ENCODE assay signal across 1 cellular context in the genomic region with DNA sequence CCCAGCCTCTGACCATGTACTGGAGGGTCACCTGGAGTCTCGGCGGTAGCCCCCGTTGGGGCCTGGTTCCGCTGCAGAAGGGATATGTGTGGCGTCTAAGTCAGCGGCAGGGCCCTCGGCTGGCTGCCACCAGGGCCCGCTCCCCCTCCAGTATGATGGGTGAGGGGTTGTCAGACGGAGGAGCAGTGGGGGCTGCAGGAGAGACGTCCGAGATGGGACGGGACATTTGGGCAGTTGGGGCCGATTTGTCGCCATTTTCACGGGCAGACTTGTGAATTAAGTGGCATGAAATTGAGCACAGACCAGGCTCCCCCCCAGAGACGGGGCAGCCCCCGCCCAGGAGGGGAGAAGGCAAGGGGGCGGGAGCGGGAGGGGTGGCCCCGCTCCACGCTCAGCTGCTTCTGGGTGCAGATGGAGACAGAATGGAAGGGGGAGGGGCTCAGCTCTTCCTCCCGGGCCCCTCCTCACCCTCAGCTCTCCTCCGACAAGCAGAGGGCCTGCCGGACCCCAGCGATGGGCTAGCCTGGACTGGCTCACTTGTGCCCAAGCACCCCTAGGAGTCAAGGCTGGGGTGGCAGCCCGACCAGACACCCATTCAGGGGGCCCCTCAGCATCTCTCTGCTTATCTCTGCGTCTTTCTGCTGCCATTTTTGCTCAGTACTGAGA.
TF ChIP-seq lines count a peak whose summit lies in the region.

No MANE protein-coding gene starts in this region.

TF ChIP-seq in GM23338, 12 proteins besides CTCF, POLR2A, EP300 and RAD21:
- TF ChIP-seq, protein P1, sequence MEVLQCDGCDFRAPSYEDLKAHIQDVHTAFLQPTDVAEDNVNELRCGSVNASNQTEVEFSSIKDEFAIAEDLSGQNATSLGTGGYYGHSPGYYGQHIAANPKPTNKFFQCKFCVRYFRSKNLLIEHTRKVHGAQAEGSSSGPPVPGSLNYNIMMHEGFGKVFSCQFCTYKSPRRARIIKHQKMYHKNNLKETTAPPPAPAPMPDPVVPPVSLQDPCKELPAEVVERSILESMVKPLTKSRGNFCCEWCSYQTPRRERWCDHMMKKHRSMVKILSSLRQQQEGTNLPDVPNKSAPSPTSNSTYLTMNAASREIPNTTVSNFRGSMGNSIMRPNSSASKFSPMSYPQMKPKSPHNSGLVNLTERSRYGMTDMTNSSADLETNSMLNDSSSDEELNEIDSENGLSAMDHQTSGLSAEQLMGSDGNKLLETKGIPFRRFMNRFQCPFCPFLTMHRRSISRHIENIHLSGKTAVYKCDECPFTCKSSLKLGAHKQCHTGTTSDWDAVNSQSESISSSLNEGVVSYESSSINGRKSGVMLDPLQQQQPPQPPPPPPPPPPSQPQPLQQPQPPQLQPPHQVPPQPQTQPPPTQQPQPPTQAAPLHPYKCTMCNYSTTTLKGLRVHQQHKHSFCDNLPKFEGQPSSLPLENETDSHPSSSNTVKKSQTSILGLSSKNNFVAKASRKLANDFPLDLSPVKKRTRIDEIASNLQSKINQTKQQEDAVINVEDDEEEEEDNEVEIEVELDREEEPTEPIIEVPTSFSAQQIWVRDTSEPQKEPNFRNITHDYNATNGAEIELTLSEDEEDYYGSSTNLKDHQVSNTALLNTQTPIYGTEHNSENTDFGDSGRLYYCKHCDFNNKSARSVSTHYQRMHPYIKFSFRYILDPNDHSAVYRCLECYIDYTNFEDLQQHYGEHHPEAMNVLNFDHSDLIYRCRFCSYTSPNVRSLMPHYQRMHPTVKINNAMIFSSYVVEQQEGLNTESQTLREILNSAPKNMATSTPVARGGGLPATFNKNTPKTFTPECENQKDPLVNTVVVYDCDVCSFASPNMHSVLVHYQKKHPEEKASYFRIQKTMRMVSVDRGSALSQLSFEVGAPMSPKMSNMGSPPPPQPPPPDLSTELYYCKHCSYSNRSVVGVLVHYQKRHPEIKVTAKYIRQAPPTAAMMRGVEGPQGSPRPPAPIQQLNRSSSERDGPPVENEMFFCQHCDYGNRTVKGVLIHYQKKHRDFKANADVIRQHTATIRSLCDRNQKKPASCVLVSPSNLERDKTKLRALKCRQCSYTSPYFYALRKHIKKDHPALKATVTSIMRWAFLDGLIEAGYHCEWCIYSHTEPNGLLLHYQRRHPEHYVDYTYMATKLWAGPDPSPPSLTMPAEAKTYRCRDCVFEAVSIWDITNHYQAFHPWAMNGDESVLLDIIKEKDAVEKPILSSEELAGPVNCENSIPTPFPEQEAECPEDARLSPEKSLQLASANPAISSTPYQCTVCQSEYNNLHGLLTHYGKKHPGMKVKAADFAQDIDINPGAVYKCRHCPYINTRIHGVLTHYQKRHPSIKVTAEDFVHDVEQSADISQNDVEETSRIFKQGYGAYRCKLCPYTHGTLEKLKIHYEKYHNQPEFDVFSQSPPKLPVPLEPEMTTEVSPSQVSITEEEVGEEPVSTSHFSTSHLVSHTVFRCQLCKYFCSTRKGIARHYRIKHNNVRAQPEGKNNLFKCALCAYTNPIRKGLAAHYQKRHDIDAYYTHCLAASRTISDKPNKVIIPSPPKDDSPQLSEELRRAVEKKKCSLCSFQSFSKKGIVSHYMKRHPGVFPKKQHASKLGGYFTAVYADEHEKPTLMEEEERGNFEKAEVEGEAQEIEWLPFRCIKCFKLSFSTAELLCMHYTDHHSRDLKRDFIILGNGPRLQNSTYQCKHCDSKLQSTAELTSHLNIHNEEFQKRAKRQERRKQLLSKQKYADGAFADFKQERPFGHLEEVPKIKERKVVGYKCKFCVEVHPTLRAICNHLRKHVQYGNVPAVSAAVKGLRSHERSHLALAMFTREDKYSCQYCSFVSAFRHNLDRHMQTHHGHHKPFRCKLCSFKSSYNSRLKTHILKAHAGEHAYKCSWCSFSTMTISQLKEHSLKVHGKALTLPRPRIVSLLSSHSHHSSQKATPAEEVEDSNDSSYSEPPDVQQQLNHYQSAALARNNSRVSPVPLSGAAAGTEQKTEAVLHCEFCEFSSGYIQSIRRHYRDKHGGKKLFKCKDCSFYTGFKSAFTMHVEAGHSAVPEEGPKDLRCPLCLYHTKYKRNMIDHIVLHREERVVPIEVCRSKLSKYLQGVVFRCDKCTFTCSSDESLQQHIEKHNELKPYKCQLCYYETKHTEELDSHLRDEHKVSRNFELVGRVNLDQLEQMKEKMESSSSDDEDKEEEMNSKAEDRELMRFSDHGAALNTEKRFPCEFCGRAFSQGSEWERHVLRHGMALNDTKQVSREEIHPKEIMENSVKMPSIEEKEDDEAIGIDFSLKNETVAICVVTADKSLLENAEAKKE (CRISPR knock-in tag; IDR thresholded peaks at IDR 0.05), result no peak
- TF ChIP-seq CREB1 (CRISPR knock-in tag; IDR thresholded peaks at IDR 0.05; ENCODE audit: low read depth), result no peak
- no peak for TF ChIP-seq STAT1 (IDR thresholded peaks at IDR 0.05; ENCODE audit: unreplicated experiment)
- no peak for TF ChIP-seq JUNB (IDR thresholded peaks at IDR 0.05; ENCODE audit: unreplicated experiment)
- TF ChIP-seq, protein P2, sequence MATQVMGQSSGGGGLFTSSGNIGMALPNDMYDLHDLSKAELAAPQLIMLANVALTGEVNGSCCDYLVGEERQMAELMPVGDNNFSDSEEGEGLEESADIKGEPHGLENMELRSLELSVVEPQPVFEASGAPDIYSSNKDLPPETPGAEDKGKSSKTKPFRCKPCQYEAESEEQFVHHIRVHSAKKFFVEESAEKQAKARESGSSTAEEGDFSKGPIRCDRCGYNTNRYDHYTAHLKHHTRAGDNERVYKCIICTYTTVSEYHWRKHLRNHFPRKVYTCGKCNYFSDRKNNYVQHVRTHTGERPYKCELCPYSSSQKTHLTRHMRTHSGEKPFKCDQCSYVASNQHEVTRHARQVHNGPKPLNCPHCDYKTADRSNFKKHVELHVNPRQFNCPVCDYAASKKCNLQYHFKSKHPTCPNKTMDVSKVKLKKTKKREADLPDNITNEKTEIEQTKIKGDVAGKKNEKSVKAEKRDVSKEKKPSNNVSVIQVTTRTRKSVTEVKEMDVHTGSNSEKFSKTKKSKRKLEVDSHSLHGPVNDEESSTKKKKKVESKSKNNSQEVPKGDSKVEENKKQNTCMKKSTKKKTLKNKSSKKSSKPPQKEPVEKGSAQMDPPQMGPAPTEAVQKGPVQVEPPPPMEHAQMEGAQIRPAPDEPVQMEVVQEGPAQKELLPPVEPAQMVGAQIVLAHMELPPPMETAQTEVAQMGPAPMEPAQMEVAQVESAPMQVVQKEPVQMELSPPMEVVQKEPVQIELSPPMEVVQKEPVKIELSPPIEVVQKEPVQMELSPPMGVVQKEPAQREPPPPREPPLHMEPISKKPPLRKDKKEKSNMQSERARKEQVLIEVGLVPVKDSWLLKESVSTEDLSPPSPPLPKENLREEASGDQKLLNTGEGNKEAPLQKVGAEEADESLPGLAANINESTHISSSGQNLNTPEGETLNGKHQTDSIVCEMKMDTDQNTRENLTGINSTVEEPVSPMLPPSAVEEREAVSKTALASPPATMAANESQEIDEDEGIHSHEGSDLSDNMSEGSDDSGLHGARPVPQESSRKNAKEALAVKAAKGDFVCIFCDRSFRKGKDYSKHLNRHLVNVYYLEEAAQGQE (IDR thresholded peaks at IDR 0.05; ENCODE audit: unreplicated experiment), result no peak
- no peak for TF ChIP-seq EZH2phosphoT487 (IDR thresholded peaks at IDR 0.05; ENCODE audit: unreplicated experiment)
- TF ChIP-seq NANOG (IDR thresholded peaks at IDR 0.05; ENCODE audit: borderline replicate concordance), result no peak
- TF ChIP-seq, protein P3, sequence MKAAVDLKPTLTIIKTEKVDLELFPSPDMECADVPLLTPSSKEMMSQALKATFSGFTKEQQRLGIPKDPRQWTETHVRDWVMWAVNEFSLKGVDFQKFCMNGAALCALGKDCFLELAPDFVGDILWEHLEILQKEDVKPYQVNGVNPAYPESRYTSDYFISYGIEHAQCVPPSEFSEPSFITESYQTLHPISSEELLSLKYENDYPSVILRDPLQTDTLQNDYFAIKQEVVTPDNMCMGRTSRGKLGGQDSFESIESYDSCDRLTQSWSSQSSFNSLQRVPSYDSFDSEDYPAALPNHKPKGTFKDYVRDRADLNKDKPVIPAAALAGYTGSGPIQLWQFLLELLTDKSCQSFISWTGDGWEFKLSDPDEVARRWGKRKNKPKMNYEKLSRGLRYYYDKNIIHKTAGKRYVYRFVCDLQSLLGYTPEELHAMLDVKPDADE (IDR thresholded peaks at IDR 0.05), result no peak
- no peak for TF ChIP-seq EZH2 (IDR thresholded peaks at IDR 0.05; ENCODE audit: low read depth, unreplicated experiment)
- TF ChIP-seq ZNF114 (CRISPR knock-in tag; IDR thresholded peaks at IDR 0.05), result no peak
- TF ChIP-seq ZNF331 (CRISPR knock-in tag; IDR thresholded peaks at IDR 0.05; ENCODE audit: low read depth), result no peak
- no peak for TF ChIP-seq POLR2AphosphoS5 (IDR thresholded peaks at IDR 0.05; ENCODE audit: low read depth)
